In genomic region chr12:54163147-54163546, GRCh38 we compare ENCODE assay signal across 16 cellular contexts.
"Had no signal": no experiment of that assay in that cellular context is flagged by ENCODE, and none has a peak within 500 bp of the region (broad histone marks: within the 10 kb centered on the region; RNA-seq: fewer than 3 reads in every experiment).

No MANE protein-coding gene starts in this region.

- DNase-seq: effector memory CD4-positive, alpha-beta T cell; heart left ventricle; hippocampal formation; mesendoderm; naive thymus-derived CD4-positive, alpha-beta T cell; psoas muscle; retina; spleen; stimulated activated CD4-positive, alpha-beta T cell treated with anti-CD3 and anti-CD28 coated beads, Interleukin-15, amount 100 ng/mL, for 24 hours; stimulated activated CD4-positive, alpha-beta T cell treated with anti-CD3 and anti-CD28 coated beads, Interleukin-1b, Interleukin-23, amount 100 ng/mL, for 48 hours; stimulated activated naive CD4-positive, alpha-beta T cell; stomach; transverse colon had no signal

- H3K27ac ChIP-seq: heart left ventricle, psoas muscle, spleen, thoracic aorta, transverse colon had no signal

- ATAC-seq: esophagus mucosa; heart left ventricle; naive thymus-derived CD4-positive, alpha-beta T cell; psoas muscle; sciatic nerve had no signal

- H3K9me3 Mint-ChIP-seq: naive thymus-derived CD4-positive, alpha-beta T cell had no signal

- H3K27ac Mint-ChIP-seq: naive thymus-derived CD4-positive, alpha-beta T cell had no signal

- H3K4me3 Mint-ChIP-seq: naive thymus-derived CD4-positive, alpha-beta T cell had no signal
